ENCODE assay signal across 11 cellular contexts in genomic region chr17:17565471-17566365, GRCh38. TPM values are rescaled to one million over a fixed set of nuclear protein-coding genes. Genes with fewer than 3 reads are reported as not detected.
DNase-seq lines count a peak whose midpoint lies in the region; ATAC-seq and TF ChIP-seq lines count a peak whose summit lies in the region.
"Had no signal": no experiment of that assay in that cellular context is flagged by ENCODE, and none has a peak within 500 bp of the region (broad histone marks: within the 10 kb centered on the region; RNA-seq: fewer than 3 reads in every experiment).

No MANE protein-coding gene starts in this region.

- no TSS peak for BruUV-seq in Calu3 (replicated peaks; lab: Mats Ljungman, UMichigan)

- H3K27ac Mint-ChIP-seq in central memory CD8-positive, alpha-beta T cell (ENCODE audit: low read depth), result peak overlapping the region; percentile 67
- no peak overlapping the region for H3K27ac Mint-ChIP-seq in Calu3 (ENCODE audit: unreplicated experiment)

- H3K4me1 ChIP-seq in stomach, result peaks cover 55 to 96% (median 90%) of the 10 kb centered on the region in 4 donors

- TF ChIP-seq EP300 in stomach (IDR thresholded peaks at IDR 0.05), result no peak

- no peak for TF ChIP-seq POLR2A in stomach (IDR thresholded peaks at IDR 0.05)

- H3K4me1 Mint-ChIP-seq in central memory CD8-positive, alpha-beta T cell, result peaks cover 14% of the 10 kb centered on the region
- no peaks in the 10 kb centered on the region for H3K4me1 Mint-ChIP-seq in Calu3 (ENCODE audit: low read depth, unreplicated experiment)

- TF ChIP-seq CTCF in stomach (IDR thresholded peaks at IDR 0.05) (no peak), Calu3 (IDR thresholded peaks at IDR 0.05; ENCODE audit: unreplicated experiment) (no peak)

- no peak overlapping the region for H3K4me3 Mint-ChIP-seq in central memory CD8-positive, alpha-beta T cell
- H3K4me3 Mint-ChIP-seq in Calu3 (ENCODE audit: low read depth, unreplicated experiment), result no peak overlapping the region
- H3K4me3 Mint-ChIP-seq: naive B cell had no signal

- CTCF ChIA-PET in Calu3 (lab: Charles Lee), result no interaction called here

- no peak overlapping the region for H3K4me3 ChIP-seq in stomach

- peak; percentile 51 for DNase-seq in EH (ENCODE audit: low read depth)
- DNase-seq in central memory CD8-positive, alpha-beta T cell (ENCODE audit: low spot score in 2 of 2), result no peak
- peak; percentile 12 for DNase-seq in medulla oblongata (ENCODE audit: extremely low spot score)
- DNase-seq in stomach, result no peak
- DNase-seq in Calu3, result no peak
- no peak for DNase-seq in middle frontal gyrus (ENCODE audit: extremely low spot score, low spot score)
- DNase-seq in NCI-H2107 (lab: John Stamatoyannopoulos, UW), result no peak
- DNase-seq: activated CD8-positive, alpha-beta memory T cell treated with anti-CD3 and anti-CD28 coated beads, Interleukin-2, amount 50 U/mL, for 48 hours; activated naive CD4-positive, alpha-beta T cell treated with anti-CD3 and anti-CD28 coated beads, Interleukin-2, amount 50 U/mL, for 16 hours; glutamatergic neuron; naive B cell had no signal

- no peaks in the 10 kb centered on the region for H3K9me3 Mint-ChIP-seq in central memory CD8-positive, alpha-beta T cell
- no peaks in the 10 kb centered on the region for H3K9me3 Mint-ChIP-seq in Calu3 (ENCODE audit: low read depth, unreplicated experiment)
- H3K9me3 Mint-ChIP-seq: naive B cell had no signal

- 78 to 87% (median 83%) methylated on average over 10 to 11 of the region's 11 CpGs for WGBS in stomach, 5 donors

- H3K9me3 ChIP-seq in stomach, result no peaks in the 10 kb centered on the region

- H3K27me3 Mint-ChIP-seq in central memory CD8-positive, alpha-beta T cell, result no peaks in the 10 kb centered on the region
- H3K27me3 Mint-ChIP-seq in Calu3 (ENCODE audit: unreplicated experiment), result no peaks in the 10 kb centered on the region
- H3K27me3 Mint-ChIP-seq: naive B cell had no signal

- peaks cover 4% of the 10 kb centered on the region for H3K36me3 Mint-ChIP-seq in central memory CD8-positive, alpha-beta T cell (ENCODE audit: insufficient read depth)
- H3K36me3 Mint-ChIP-seq in Calu3 (ENCODE audit: insufficient read depth, unreplicated experiment), result no peaks in the 10 kb centered on the region
- H3K36me3 Mint-ChIP-seq: naive B cell had no signal

- no peak for ATAC-seq in central memory CD8-positive, alpha-beta T cell (replicated peaks; ENCODE audit: extremely low read depth, poor library complexity, severe bottlenecking)

- H3K27me3 ChIP-seq in stomach, result no peaks in the 10 kb centered on the region

- H3K27ac ChIP-seq in stomach, result peak overlapping the region in 3 of 5 donors; percentile 68 to 87 (median 70)

- no peaks in the 10 kb centered on the region for H3K36me3 ChIP-seq in stomach

- intact Hi-C loops in stomach (cut with DNase I; ENCODE audit: low total_unique reads) (no loop called here), Calu3 (cut with micrococcal nuclease; ENCODE audit: unreplicated experiment) (no loop called here)

RNA-seq across cellular contexts. Expression of gene PEMT, which starts 25.8 kb away (rescaled TPM):
- total RNA-seq in stomach (10 to 100 TPM in 4 of 5 donors, 1 to 10 TPM in 1; 7.0 to 44.6 (median 30.3) TPM), Calu3 (2022) (20.2 and 25.6 TPM in 2 replicates)
- 10 to 100 TPM; 13.3 to 38.1 (median 23.7) TPM for polyA plus RNA-seq in stomach

Comparison
In these comparisons a context has a peak if more than half of its experiments do, and no peak if none do; other contexts are left out.
1. DNase-seq: peak in EH (single experiment) and medulla oblongata (single experiment); none in central memory CD8-positive, alpha-beta T cell (0 of 2), stomach (single experiment), Calu3 (single experiment), middle frontal gyrus (single experiment) and NCI-H2107 (single experiment).